ENCODE assay signal across 18 cellular contexts in genomic region chr3:118540826-118541225, GRCh38.
DNase-seq lines count a peak whose midpoint lies in the region; ATAC-seq and TF ChIP-seq lines count a peak whose summit lies in the region.
"Had no signal": no experiment of that assay in that cellular context is flagged by ENCODE, and none has a peak within 500 bp of the region (broad histone marks: within the 10 kb centered on the region; RNA-seq: fewer than 3 reads in every experiment).

No MANE protein-coding gene starts in this region.

- H3K4me1 ChIP-seq in RWPE2 (ENCODE audit: insufficient read depth, poor library complexity, severe bottlenecking) (peaks cover 55% of the 10 kb centered on the region), hepatocyte (ENCODE audit: insufficient read depth) (peaks cover 15% of the 10 kb centered on the region), transverse colon (peaks cover 0 to 20% (median 8%) of the 10 kb centered on the region in 4 donors)
- H3K4me1 ChIP-seq: BE2C, SJSA1 had no signal

- no peaks in the 10 kb centered on the region for H3K9me2 ChIP-seq in hepatocyte (replicated peaks; ENCODE audit: insufficient read depth)

- H3K4me2 ChIP-seq in hepatocyte, result no peak overlapping the region
- H3K4me2 ChIP-seq: PC-9 had no signal

- DNase-seq in DMS53 (lab: John Stamatoyannopoulos, UW) (peak; percentile 26), DMS53 treated with DMSO at 0.1 percent for 48 hours (lab: John Stamatoyannopoulos, UW; ENCODE audit: unreplicated experiment) (no peak), RWPE2 (ENCODE audit: low spot score) (no peak), hepatocyte (ENCODE audit: low spot score) (no peak), transverse colon (no peak), foreskin fibroblast (no peak)
- DNase-seq in activated naive CD4-positive, alpha-beta T cell treated with Interleukin-2 at 50 U/mL for 16 hours, result no peak
- DNase-seq: BE2C; Calu3; CD8-positive, alpha-beta memory T cell; KBM-7; NCI-H2029; NCI-H446 treated with DMSO at 0.1 percent for 48 hours; NCI-H526 treated with DMSO at 0.1 percent for 48 hours; PC-9; Right ventricle myocardium superior had no signal

- no peaks in the 10 kb centered on the region for H3K79me2 ChIP-seq in hepatocyte

- TF ChIP-seq CTCF in RWPE2 (IDR thresholded peaks at IDR 0.05; ENCODE audit: poor library complexity, severe bottlenecking) (no peak), hepatocyte (IDR thresholded peaks at IDR 0.05; ENCODE audit: poor library complexity) (no peak), transverse colon (IDR thresholded peaks at IDR 0.05) (no peak), foreskin fibroblast (IDR thresholded peaks at IDR 0.05; ENCODE audit: low read depth, low read length) (no peak)

- TF ChIP-seq POLR2A in transverse colon (IDR thresholded peaks at IDR 0.05), result no peak

- H3K4me3 ChIP-seq in RWPE2 (ENCODE audit: severe bottlenecking) (no peak overlapping the region), hepatocyte (no peak overlapping the region), transverse colon (no peak overlapping the region), foreskin fibroblast (ENCODE audit: low read depth in 1 of 2, low read length in 2 of 2) (no peak overlapping the region)
- H3K4me3 ChIP-seq: PC-9, SJSA1 had no signal

- H3K27me3 ChIP-seq in RWPE2 (ENCODE audit: insufficient read depth, poor library complexity, severe bottlenecking) (no peaks in the 10 kb centered on the region), hepatocyte (no peaks in the 10 kb centered on the region), transverse colon (no peaks in the 10 kb centered on the region)
- H3K27me3 ChIP-seq: BE2C, SJSA1 had no signal

- no peak for TF ChIP-seq EP300 in transverse colon (IDR thresholded peaks at IDR 0.05; ENCODE audit: low read depth)

- no peak for ATAC-seq in RWPE2 (ENCODE audit: low read depth)

- peak overlapping the region; percentile 78 for H3K27ac ChIP-seq in RWPE2 (ENCODE audit: poor library complexity, severe bottlenecking)
- H3K27ac ChIP-seq in hepatocyte, result peak overlapping the region; percentile 79
- H3K27ac ChIP-seq in transverse colon, result peak overlapping the region; percentile 12 to 41 (median 32)
- H3K27ac ChIP-seq: 22Rv1, PC-9, SJSA1 had no signal

- 88% methylated on average over 1 of the region's 1 CpG for WGBS in hepatocyte (ENCODE audit: low lambda C conversion rate, missing lambda C conversion rate)
- WGBS in transverse colon (ENCODE audit: low coverage in 1 of 2), 2 donors, result 45% methylated on average over 1 of the region's 1 CpG

- H4K20me1 ChIP-seq in hepatocyte (ENCODE audit: insufficient read depth, poor library complexity, severe bottlenecking), result no peaks in the 10 kb centered on the region

- H3K36me3 ChIP-seq in RWPE2 (ENCODE audit: low read depth), result 0 out of 2 replicates have a peak, but pooled peaks cover 3% of the 10 kb centered on the region
- no peaks in the 10 kb centered on the region for H3K36me3 ChIP-seq in hepatocyte (replicated peaks; ENCODE audit: insufficient read depth, low read depth)
- H3K36me3 ChIP-seq in transverse colon, result no peaks in the 10 kb centered on the region
- H3K36me3 ChIP-seq: BE2C, SJSA1 had no signal

- intact Hi-C loops in transverse colon (cut with DNase I; ENCODE audit: low total_unique reads), result no loop called here

- in situ Hi-C loops in transverse colon (cut with MboI; ENCODE audit: low pct_ligation_motif_present in 1 of 4, low pct_unique_long_range_greater_than_20kb in 1 of 4, low sequenced_read_pairs in 3 of 4), result no loop called here

- H3K9me3 ChIP-seq in RWPE2 (ENCODE audit: severe bottlenecking) (no peaks in the 10 kb centered on the region), hepatocyte (ENCODE audit: low read depth) (no peaks in the 10 kb centered on the region), transverse colon (no peaks in the 10 kb centered on the region)
- H3K9me3 ChIP-seq: BE2C, SJSA1 had no signal

- H2AFZ ChIP-seq in hepatocyte, result no peak overlapping the region
- H2AFZ ChIP-seq: PC-9 had no signal
